8 cellular contexts compared by ENCODE assay signal in the genomic region with DNA sequence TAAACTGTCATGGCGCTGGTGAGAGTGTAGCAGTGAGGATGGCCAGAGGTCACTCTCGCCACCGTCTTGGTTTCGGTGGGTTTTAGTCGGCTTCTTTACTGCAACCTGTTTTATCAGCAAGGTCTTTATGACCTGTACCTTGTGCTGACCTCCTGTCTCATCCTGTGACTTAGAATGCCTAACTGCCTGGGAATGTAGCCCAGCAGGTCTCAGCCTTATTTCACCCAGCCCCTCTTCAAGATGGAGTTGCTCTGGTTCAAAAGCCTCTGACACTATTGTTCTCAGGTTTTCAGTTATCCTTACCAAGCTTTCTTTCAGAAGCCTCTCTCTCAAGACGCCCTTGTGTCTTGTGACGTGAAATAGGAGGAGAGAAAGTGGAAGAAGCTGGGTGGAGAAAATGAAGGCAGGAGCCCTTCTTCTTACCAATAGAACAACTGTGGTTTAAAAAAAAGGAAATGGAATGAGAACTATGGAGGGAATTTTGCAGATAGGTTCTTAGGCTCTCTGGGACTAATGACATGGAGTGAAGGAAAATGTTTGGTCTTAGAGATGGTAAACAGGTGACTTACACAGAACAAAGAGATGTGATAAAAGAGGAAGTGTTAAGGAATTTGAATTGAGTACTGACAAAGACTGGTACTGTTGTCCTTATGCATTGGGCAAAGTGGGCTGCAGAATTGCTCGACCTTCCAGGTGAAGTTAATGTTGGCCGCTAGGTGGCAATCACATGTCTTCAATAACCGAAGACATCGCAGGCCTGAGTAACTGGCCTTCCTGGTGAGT.
A peak's percentile ranks its signal among the peaks of the same experiment; 100 is the strongest.
DNase-seq lines count a peak whose midpoint lies in the region; ATAC-seq and TF ChIP-seq lines count a peak whose summit lies in the region.

No MANE protein-coding gene starts in this region.

- H3K9me3 ChIP-seq in DOHH2 (ENCODE audit: control insufficient read depth, insufficient read depth, low read length): no peaks in the 10 kb centered on the region
- no peaks in the 10 kb centered on the region for H3K9me3 ChIP-seq in vagina

- no peak overlapping the region for H3K27ac Mint-ChIP-seq in activated T-cell treated with anti-CD3 and anti-CD28 coated beads, Interleukin-2, amount 50 U/mL, for 72 hours

- no peaks in the 10 kb centered on the region for H3F3A ChIP-seq in DOHH2 (ENCODE audit: control insufficient read depth, insufficient read depth)

- no peak overlapping the region for H3K4me2 ChIP-seq in DOHH2 (ENCODE audit: low read length)

- no peaks in the 10 kb centered on the region for H3K79me2 ChIP-seq in DOHH2 (ENCODE audit: control insufficient read depth, low read length)

- H3K4me1 Mint-ChIP-seq in activated T-cell treated with anti-CD3 and anti-CD28 coated beads, Interleukin-2, amount 50 U/mL, for 72 hours (ENCODE audit: low read depth): peaks cover 7% of the 10 kb centered on the region

- DNase-seq in HuH-7.5 (ENCODE audit: low spot score) (peak; percentile 65), OCI-M1 (lab: John Stamatoyannopoulos, UW) (peak; percentile 87), fibroblast of the conjunctiva (ENCODE audit: low read depth) (peak; percentile 89), occipital lobe (lab: John Stamatoyannopoulos, UW) (peak; percentile 44), vagina (ENCODE audit: extremely low spot score in 2 of 2) (peak in 1 of 2 donors; percentile 12)
- DNase-seq in activated T-cell treated with anti-CD3 and anti-CD28 coated beads, Interleukin-2, amount 50 U/mL, for 72 hours: peak; percentile 55 to 60

- intact Hi-C loops in vagina (cut with DNase I): no loop called here

- no peaks in the 10 kb centered on the region for H3K4me1 ChIP-seq in DOHH2 (ENCODE audit: control insufficient read depth, low read length)
- no peaks in the 10 kb centered on the region for H3K4me1 ChIP-seq in vagina

- no peak for TF ChIP-seq POLR2A in vagina (IDR thresholded peaks at IDR 0.05)

- no peak overlapping the region for H3K27ac ChIP-seq in DOHH2 (ENCODE audit: low read depth, low read length)
- no peak overlapping the region for H3K27ac ChIP-seq in vagina

- H3K27me3 Mint-ChIP-seq in activated T-cell treated with anti-CD3 and anti-CD28 coated beads, Interleukin-2, amount 50 U/mL, for 72 hours (ENCODE audit: low read depth): peaks cover 13% of the 10 kb centered on the region

- peak; percentile 64 for ATAC-seq in GM21576 (IDR thresholded peaks at IDR 0.05; ENCODE audit: unreplicated experiment)
- peak; percentile 70 to 82 for ATAC-seq in activated T-cell treated with anti-CD3 and anti-CD28 coated beads, Interleukin-2, amount 50 U/mL, for 72 hours (replicated peaks in 1 of 2)

- no peaks in the 10 kb centered on the region for H3K36me3 Mint-ChIP-seq in activated T-cell treated with anti-CD3 and anti-CD28 coated beads, Interleukin-2, amount 50 U/mL, for 72 hours (ENCODE audit: insufficient read depth in 2 of 2)

- peak; percentile 89 for TF ChIP-seq CTCF in DOHH2 (IDR thresholded peaks at IDR 0.05; ENCODE audit: low read depth, low read length, poor library complexity, severe bottlenecking)
- TF ChIP-seq CTCF in vagina (IDR thresholded peaks at IDR 0.05): peak; percentile 65 to 74 (median 68)

- H3K9me3 Mint-ChIP-seq in activated T-cell treated with anti-CD3 and anti-CD28 coated beads, Interleukin-2, amount 50 U/mL, for 72 hours: no peaks in the 10 kb centered on the region

- H3K27me3 ChIP-seq in DOHH2 (ENCODE audit: control insufficient read depth, low read length) (no peaks in the 10 kb centered on the region), vagina (no peaks in the 10 kb centered on the region)

- H3K4me3 Mint-ChIP-seq in activated T-cell treated with anti-CD3 and anti-CD28 coated beads, Interleukin-2, amount 50 U/mL, for 72 hours: no peak overlapping the region

- H3K9me2 ChIP-seq in DOHH2 (replicated peaks; ENCODE audit: control insufficient read depth, low read length): no peaks in the 10 kb centered on the region

- H3K4me3 ChIP-seq in DOHH2 (ENCODE audit: low read length) (no peak overlapping the region), vagina (no peak overlapping the region)

- no peaks in the 10 kb centered on the region for H4K20me1 ChIP-seq in DOHH2 (ENCODE audit: control insufficient read depth, insufficient read depth, low read depth, low read length)

- H3K36me3 ChIP-seq in DOHH2 (ENCODE audit: control insufficient read depth, low read length) (no peaks in the 10 kb centered on the region), vagina (no peaks in the 10 kb centered on the region)
